In the genomic region with DNA sequence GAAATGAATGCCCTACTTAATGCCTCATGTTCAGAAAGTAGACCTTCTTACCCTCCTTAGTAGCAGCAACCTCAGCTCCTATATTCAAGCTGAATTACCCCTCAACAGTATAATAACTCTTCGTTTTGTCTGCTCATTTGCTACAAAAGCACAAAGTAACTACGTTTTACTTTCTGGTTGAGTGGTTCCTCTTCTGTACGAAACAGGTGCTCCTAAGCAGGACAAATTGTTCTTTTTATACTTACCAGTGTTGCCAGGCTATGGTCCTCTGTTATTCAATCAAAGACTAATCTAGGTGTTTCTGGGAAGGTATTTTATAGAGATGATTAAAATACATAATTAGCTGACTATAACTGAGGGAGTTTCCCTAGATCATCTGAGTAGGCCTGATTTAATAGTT, we compare ENCODE assay signal across 20 cellular contexts.
"Had no signal": no experiment of that assay in that cellular context is flagged by ENCODE, and none has a peak within 500 bp of the region (broad histone marks: within the 10 kb centered on the region; RNA-seq: fewer than 3 reads in every experiment).

No MANE protein-coding gene starts in this region.

- H3K36me3 ChIP-seq: SJSA1 had no signal

- H3K4me3 ChIP-seq: SJSA1, SK-N-MC had no signal

- H3K27me3 ChIP-seq: SJSA1 had no signal

- H3K27ac ChIP-seq: SJSA1, SK-N-MC had no signal

- H3K9me3 ChIP-seq: SJSA1 had no signal

- H3K4me1 ChIP-seq: SJSA1 had no signal

- DNase-seq: KBM-7, NCI-H1092, NCI-H1105 treated with DMSO at 0.1 percent for 48 hours, NCI-H1417 treated with DMSO at 0.1 percent for 48 hours, NCI-H146, NCI-H1694 treated with DMSO at 0.1 percent for 48 hours, NCI-H1930, NCI-H2081, NCI-H2107, NCI-H2171 treated with DMSO at 0.1 percent for 48 hours, NCI-H345, NCI-H446 treated with DMSO at 0.1 percent for 48 hours, NCI-H510A treated with DMSO at 0.1 percent for 48 hours, NCI-H526 treated with DMSO at 0.1 percent for 48 hours, NCI-H748 treated with DMSO at 0.1 percent for 48 hours, Right ventricle myocardium superior, RPMI8226, SIG-M5 had no signal
